Comparison of ENCODE assay signal across 20 cellular contexts in the genomic region with DNA sequence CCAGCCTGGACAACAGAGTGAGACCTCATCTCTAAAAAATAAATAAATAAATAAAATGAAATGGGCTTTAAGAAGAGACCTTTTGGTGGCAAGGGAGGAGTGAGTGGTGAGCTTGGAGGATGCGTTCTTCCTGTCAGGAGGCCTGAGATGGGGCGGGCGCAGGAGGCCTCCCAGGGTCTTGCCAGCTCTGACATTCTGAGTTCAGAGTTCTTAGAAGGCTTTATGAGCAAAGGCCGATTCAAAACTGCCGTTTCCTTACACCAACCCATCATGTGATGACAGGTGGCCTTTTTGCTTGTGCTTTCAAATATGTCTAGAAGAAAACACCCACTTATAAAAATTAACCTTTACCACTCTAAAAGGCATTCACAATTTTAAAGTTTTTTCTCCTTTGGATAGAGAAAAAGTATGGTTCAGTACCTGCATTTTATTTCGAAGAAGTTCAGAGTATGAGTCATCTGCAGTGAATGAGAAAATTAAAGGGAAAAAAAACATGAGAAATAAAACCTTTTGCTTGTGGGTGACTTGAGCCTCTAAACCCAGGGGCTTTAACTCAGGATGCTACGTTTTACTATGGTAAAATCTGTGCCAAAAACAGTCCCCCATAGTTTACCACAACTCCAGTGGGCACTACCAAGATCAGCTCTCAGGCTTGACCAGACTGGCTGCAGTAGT.
A peak's percentile ranks its signal among the peaks of the same experiment; 100 is the strongest.
DNase-seq lines count a peak whose midpoint lies in the region; ATAC-seq and TF ChIP-seq lines count a peak whose summit lies in the region.
"Had no signal": no experiment of that assay in that cellular context is flagged by ENCODE, and none has a peak within 500 bp of the region (broad histone marks: within the 10 kb centered on the region; RNA-seq: fewer than 3 reads in every experiment).

No MANE protein-coding gene starts in this region.

- H3K36me3 Mint-ChIP-seq in activated T-cell treated with anti-CD3 and anti-CD28 coated beads, Interleukin-2, amount 50 U/mL, for 24 hours (ENCODE audit: low read depth), result no peaks in the 10 kb centered on the region
- peaks cover 2% of the 10 kb centered on the region for H3K36me3 Mint-ChIP-seq in activated naive CD8-positive, alpha-beta T cell treated with anti-CD3 and anti-CD28 coated beads, Interleukin-2, amount 50 U/mL, for 24 hours (ENCODE audit: low read depth)
- H3K36me3 Mint-ChIP-seq: activated naive CD4-positive, alpha-beta T cell treated with anti-CD3 and anti-CD28 coated beads, Interleukin-2, amount 50 U/mL, for 24 hours; CD8-positive, alpha-beta T cell; natural killer cell treated with Interleukin-12 subunit alpha and Interleukin-12 subunit beta and Interleukin-15 and Interleukin-18, amount 100 ng/mL, for 72 hours had no signal

- no peaks in the 10 kb centered on the region for H3K9me3 ChIP-seq in Panc1 (ENCODE audit: control insufficient read depth, insufficient read depth, low read depth, low read length)
- H3K9me3 ChIP-seq: SJCRH30 had no signal

- in situ Hi-C loops in Panc1 (cut with HindIII; ENCODE audit: low pct_unique_long_range_greater_than_20kb, low sequenced_read_pairs), result no loop called here

- no peaks in the 10 kb centered on the region for H3K4me1 ChIP-seq in Panc1 (ENCODE audit: control insufficient read depth, insufficient read depth, low read length)

- BruUV-seq in Panc1 (replicated peaks; lab: Mats Ljungman, UMichigan), result TSS peak; percentile 24

- no peaks in the 10 kb centered on the region for H3K9me3 Mint-ChIP-seq in activated T-cell treated with anti-CD3 and anti-CD28 coated beads, Interleukin-2, amount 50 U/mL, for 24 hours
- no peaks in the 10 kb centered on the region for H3K9me3 Mint-ChIP-seq in activated naive CD8-positive, alpha-beta T cell treated with anti-CD3 and anti-CD28 coated beads, Interleukin-2, amount 50 U/mL, for 24 hours
- H3K9me3 Mint-ChIP-seq: activated naive CD4-positive, alpha-beta T cell treated with anti-CD3 and anti-CD28 coated beads, Interleukin-2, amount 50 U/mL, for 24 hours; CD8-positive, alpha-beta T cell; natural killer cell treated with Interleukin-12 subunit alpha and Interleukin-12 subunit beta and Interleukin-15 and Interleukin-18, amount 100 ng/mL, for 72 hours had no signal

- POLR2A ChIA-PET in Panc1 (lab: Charles Lee), result interaction anchor here (0.6 kb wide), 2 partner anchors 17 to 208 kb away, joined by 8 to 15 read pairs; no protein-coding TSS in a partner anchor

- H3K27ac Mint-ChIP-seq in activated T-cell treated with anti-CD3 and anti-CD28 coated beads, Interleukin-2, amount 50 U/mL, for 24 hours, result peak overlapping the region; percentile 81
- peak overlapping the region; percentile 89 for H3K27ac Mint-ChIP-seq in activated naive CD8-positive, alpha-beta T cell treated with anti-CD3 and anti-CD28 coated beads, Interleukin-2, amount 50 U/mL, for 24 hours
- H3K27ac Mint-ChIP-seq: activated naive CD4-positive, alpha-beta T cell treated with anti-CD3 and anti-CD28 coated beads, Interleukin-2, amount 50 U/mL, for 24 hours; CD8-positive, alpha-beta T cell had no signal

- no peaks in the 10 kb centered on the region for H3K27me3 Mint-ChIP-seq in activated T-cell treated with anti-CD3 and anti-CD28 coated beads, Interleukin-2, amount 50 U/mL, for 24 hours
- no peaks in the 10 kb centered on the region for H3K27me3 Mint-ChIP-seq in activated naive CD8-positive, alpha-beta T cell treated with anti-CD3 and anti-CD28 coated beads, Interleukin-2, amount 50 U/mL, for 24 hours
- H3K27me3 Mint-ChIP-seq: activated naive CD4-positive, alpha-beta T cell treated with anti-CD3 and anti-CD28 coated beads, Interleukin-2, amount 50 U/mL, for 24 hours; natural killer cell treated with Interleukin-12 subunit alpha and Interleukin-12 subunit beta and Interleukin-15 and Interleukin-18, amount 100 ng/mL, for 72 hours; progenitor cell of endocrine pancreas had no signal

- H3K4me3 Mint-ChIP-seq in activated T-cell treated with anti-CD3 and anti-CD28 coated beads, Interleukin-2, amount 50 U/mL, for 24 hours, result no peak overlapping the region
- no peak overlapping the region for H3K4me3 Mint-ChIP-seq in activated naive CD8-positive, alpha-beta T cell treated with anti-CD3 and anti-CD28 coated beads, Interleukin-2, amount 50 U/mL, for 24 hours
- H3K4me3 Mint-ChIP-seq: activated naive CD4-positive, alpha-beta T cell treated with anti-CD3 and anti-CD28 coated beads, Interleukin-2, amount 50 U/mL, for 24 hours; CD8-positive, alpha-beta T cell; natural killer cell treated with Interleukin-12 subunit alpha and Interleukin-12 subunit beta and Interleukin-15 and Interleukin-18, amount 100 ng/mL, for 72 hours had no signal

- H3K4me3 ChIP-seq in Panc1 (ENCODE audit: low read depth in 2 of 2, low read length in 2 of 2), result no peak overlapping the region
- H3K4me3 ChIP-seq: lung, SJCRH30, smooth muscle cell had no signal

- no peak overlapping the region for H3K27ac ChIP-seq in Panc1 (ENCODE audit: low read length)
- H3K27ac ChIP-seq: SJCRH30 had no signal

- H3K4me1 Mint-ChIP-seq in activated T-cell treated with anti-CD3 and anti-CD28 coated beads, Interleukin-2, amount 50 U/mL, for 24 hours (ENCODE audit: low read depth), result peaks cover 27% of the 10 kb centered on the region
- peaks cover 30% of the 10 kb centered on the region for H3K4me1 Mint-ChIP-seq in activated naive CD8-positive, alpha-beta T cell treated with anti-CD3 and anti-CD28 coated beads, Interleukin-2, amount 50 U/mL, for 24 hours
- H3K4me1 Mint-ChIP-seq: activated naive CD4-positive, alpha-beta T cell treated with anti-CD3 and anti-CD28 coated beads, Interleukin-2, amount 50 U/mL, for 24 hours had no signal

- CTCF ChIA-PET in Panc1 (lab: Charles Lee), result no interaction called here

- ATAC-seq in Panc1, result no peak
- ATAC-seq in activated naive CD8-positive, alpha-beta T cell treated with anti-CD3 and anti-CD28 coated beads, Interleukin-2, amount 50 U/mL, for 24 hours, result peak; percentile 93
- no peak for ATAC-seq in GM18868 (IDR thresholded peaks at IDR 0.05; ENCODE audit: unreplicated experiment)
- ATAC-seq: CD8-positive, alpha-beta T cell; natural killer cell treated with Interleukin-12 subunit alpha and Interleukin-12 subunit beta and Interleukin-15 and Interleukin-18, amount 100 ng/mL, for 72 hours had no signal

- DNase-seq in activated T-cell treated with anti-CD3 and anti-CD28 coated beads, Interleukin-2, amount 50 U/mL, for 24 hours, result no peak
- DNase-seq in activated T-cell treated with anti-CD3 and anti-CD28 coated beads, Interleukin-2, amount 50 U/mL, for 1 hour, result no peak
- DNase-seq in Panc1 (ENCODE audit: low read depth, low spot score) (no peak), renal cortical epithelial cell (ENCODE audit: low read depth) (peak; percentile 66), DMS 273 treated with DMSO at 0.1 percent for 48 hours (lab: John Stamatoyannopoulos, UW) (no peak), cortex of kidney (lab: John Stamatoyannopoulos, UW) (no peak)
- DNase-seq in activated naive CD8-positive, alpha-beta T cell treated with anti-CD3 and anti-CD28 coated beads, Interleukin-2, amount 50 U/mL, for 24 hours, result peak; percentile 48
- DNase-seq: CD8-positive, alpha-beta T cell; central memory CD4-positive, alpha-beta T cell; effector memory CD4-positive, alpha-beta T cell; head of caudate nucleus; NCI-H1436; NCI-H2171; SJCRH30 had no signal

- TF ChIP-seq CTCF in Panc1 (IDR thresholded peaks at IDR 0.05), result no peak

- peaks cover 65% of the 10 kb centered on the region for H3K36me3 ChIP-seq in Panc1 (ENCODE audit: control insufficient read depth, insufficient read depth, low read length)

- H3K27me3 ChIP-seq in Panc1 (ENCODE audit: control insufficient read depth, insufficient read depth, low read length), result no peaks in the 10 kb centered on the region
- H3K27me3 ChIP-seq: SJCRH30 had no signal

- intact Hi-C loops in Panc1 (cut with micrococcal nuclease; ENCODE audit: unreplicated experiment), result no loop called here

Comparison
In these comparisons a context has a peak if more than half of its experiments do, and no peak if none do; other contexts are left out.
1. DNase-seq: peak in activated naive CD8-positive, alpha-beta T cell treated with anti-CD3 and anti-CD28 coated beads, Interleukin-2, amount 50 U/mL, for 24 hours (single experiment) and renal cortical epithelial cell (single experiment); none in activated T-cell treated with anti-CD3 and anti-CD28 coated beads, Interleukin-2, amount 50 U/mL, for 24 hours (single experiment), activated T-cell treated with anti-CD3 and anti-CD28 coated beads, Interleukin-2, amount 50 U/mL, for 1 hour (single experiment), Panc1 (single experiment), DMS 273 treated with DMSO at 0.1 percent for 48 hours (single experiment) and cortex of kidney (single experiment).